ENCODE assay signal across 15 cellular contexts in genomic region chr9:79763861-79764260, GRCh38.
DNase-seq lines count a peak whose midpoint lies in the region; ATAC-seq and TF ChIP-seq lines count a peak whose summit lies in the region.
"Had no signal": no experiment of that assay in that cellular context is flagged by ENCODE, and none has a peak within 500 bp of the region (broad histone marks: within the 10 kb centered on the region; RNA-seq: fewer than 3 reads in every experiment).

No MANE protein-coding gene starts in this region.

- ATAC-seq in left cardiac atrium (peak in 1 of 2 donors; percentile 36), GM18873 (IDR thresholded peaks at IDR 0.05; ENCODE audit: low FRiP score, unreplicated experiment) (no peak)
- ATAC-seq: activated CD8-positive, alpha-beta T cell treated with anti-CD3 and anti-CD28 coated beads for 36 hours; natural killer cell treated with Interleukin-12 subunit alpha and Interleukin-12 subunit beta and Interleukin-15 and Interleukin-18, amount 100 ng/mL, for 72 hours had no signal

- intact Hi-C loops in left cardiac atrium (cut with DNase I): no loop called here
- intact Hi-C loops in cardiac septum (cut with DNase I): no loop called here

- DNase-seq in left cardiac atrium (peak; percentile 41), cardiac septum (ENCODE audit: low spot score) (no peak), NCI-H345 treated with DMSO at 0.1 percent for 48 hours (lab: John Stamatoyannopoulos, UW; ENCODE audit: unreplicated experiment) (peak; percentile 15), kidney tubule cell (ENCODE audit: low spot score) (peak; percentile 1), COLO829 (ENCODE audit: low spot score) (no peak), endothelial cell (ENCODE audit: low spot score) (no peak)
- no peak for DNase-seq in stimulated activated CD4-positive, alpha-beta T cell treated with anti-CD3 and anti-CD28 coated beads, Interleukin-4, amount 100 ng/mL, for 1 hour
- DNase-seq: activated CD8-positive, alpha-beta T cell treated with anti-CD3 and anti-CD28 coated beads for 36 hours; NCI-H2081 treated with DMSO at 0.1 percent for 48 hours; retina; stimulated activated CD4-positive, alpha-beta T cell treated with anti-CD3 and anti-CD28 coated beads, Interleukin-1b, Interleukin-23, amount 100 ng/mL, for 48 hours; SW 1271 had no signal

- no peak overlapping the region for H3K4me3 Mint-ChIP-seq in endothelial cell (ENCODE audit: unreplicated experiment)
- H3K4me3 Mint-ChIP-seq: activated CD8-positive, alpha-beta T cell treated with anti-CD3 and anti-CD28 coated beads for 36 hours; activated T-helper 1 cell treated with anti-CD3 and anti-CD28 coated beads, Interleukin-12 subunit alpha, Interleukin-12 subunit beta, Interleukin-2, Interleukin-4 antibody, amounts not matched to agents 30 ng/mL and 10 ng/mL and 1 ng/mL, durations not matched to agents 14 hours and 24 hours and 36 hours; natural killer cell treated with Interleukin-12 subunit alpha and Interleukin-12 subunit beta and Interleukin-15 and Interleukin-18, amount 100 ng/mL, for 72 hours had no signal

- no peak overlapping the region for H3K27ac Mint-ChIP-seq in endothelial cell (ENCODE audit: unreplicated experiment)
- H3K27ac Mint-ChIP-seq: activated CD8-positive, alpha-beta T cell treated with anti-CD3 and anti-CD28 coated beads for 36 hours; activated T-helper 1 cell treated with anti-CD3 and anti-CD28 coated beads, Interleukin-12 subunit alpha, Interleukin-12 subunit beta, Interleukin-2, Interleukin-4 antibody, amounts not matched to agents 30 ng/mL and 10 ng/mL and 1 ng/mL, durations not matched to agents 14 hours and 24 hours and 36 hours; natural killer cell treated with Interleukin-12 subunit alpha and Interleukin-12 subunit beta and Interleukin-15 and Interleukin-18, amount 100 ng/mL, for 72 hours had no signal

- no peaks in the 10 kb centered on the region for H3K27me3 Mint-ChIP-seq in endothelial cell (ENCODE audit: unreplicated experiment)
- H3K27me3 Mint-ChIP-seq: activated CD8-positive, alpha-beta T cell treated with anti-CD3 and anti-CD28 coated beads for 36 hours had no signal

- H3K9me3 Mint-ChIP-seq in endothelial cell (ENCODE audit: unreplicated experiment): no peaks in the 10 kb centered on the region
- H3K9me3 Mint-ChIP-seq: activated CD8-positive, alpha-beta T cell treated with anti-CD3 and anti-CD28 coated beads for 36 hours; activated T-helper 1 cell treated with anti-CD3 and anti-CD28 coated beads, Interleukin-12 subunit alpha, Interleukin-12 subunit beta, Interleukin-2, Interleukin-4 antibody, amounts not matched to agents 30 ng/mL and 10 ng/mL and 1 ng/mL, durations not matched to agents 14 hours and 24 hours and 36 hours; natural killer cell treated with Interleukin-12 subunit alpha and Interleukin-12 subunit beta and Interleukin-15 and Interleukin-18, amount 100 ng/mL, for 72 hours had no signal

- no peaks in the 10 kb centered on the region for H3K4me1 Mint-ChIP-seq in endothelial cell (ENCODE audit: unreplicated experiment)

- H3K36me3 Mint-ChIP-seq in endothelial cell (ENCODE audit: low read depth, unreplicated experiment): no peaks in the 10 kb centered on the region
- H3K36me3 Mint-ChIP-seq: natural killer cell treated with Interleukin-12 subunit alpha and Interleukin-12 subunit beta and Interleukin-15 and Interleukin-18, amount 100 ng/mL, for 72 hours had no signal

- TF ChIP-seq CTCF in endothelial cell (IDR thresholded peaks at IDR 0.05; ENCODE audit: unreplicated experiment): no peak

Comparison
In these comparisons a context has a peak if more than half of its experiments do, and no peak if none do; other contexts are left out.
1. DNase-seq: peak in left cardiac atrium (single experiment), NCI-H345 treated with DMSO at 0.1 percent for 48 hours (single experiment) and kidney tubule cell (single experiment); none in cardiac septum (single experiment), COLO829 (single experiment), stimulated activated CD4-positive, alpha-beta T cell treated with anti-CD3 and anti-CD28 coated beads, Interleukin-4, amount 100 ng/mL, for 1 hour (single experiment) and endothelial cell (single experiment).